In the genomic region with DNA sequence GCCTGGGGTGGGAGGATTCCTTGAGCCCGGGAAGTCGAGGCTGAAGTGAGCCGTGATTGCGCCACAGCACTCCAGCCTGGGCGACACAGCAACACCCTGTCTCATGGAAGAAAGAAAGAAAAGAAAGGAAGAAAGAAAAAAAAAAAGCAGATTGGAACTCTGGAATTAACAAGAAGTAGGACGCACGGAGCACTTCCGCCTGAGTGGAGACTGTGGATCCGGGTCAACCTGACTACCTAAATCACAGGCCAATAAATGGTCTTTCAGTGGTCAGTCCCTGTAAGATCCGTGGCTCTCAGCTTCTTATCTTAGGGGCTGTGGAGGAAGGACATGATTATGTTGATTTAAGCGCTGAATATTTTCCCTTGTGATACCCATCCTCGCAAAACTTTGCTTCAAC, we compare ENCODE assay signal across 1 cellular context.
TF ChIP-seq lines count a peak whose summit lies in the region.

No MANE protein-coding gene starts in this region.

TF ChIP-seq in HCT116, 20 proteins besides CTCF, POLR2A, EP300 and RAD21 (continued from another document):
- TF ChIP-seq, protein P1, sequence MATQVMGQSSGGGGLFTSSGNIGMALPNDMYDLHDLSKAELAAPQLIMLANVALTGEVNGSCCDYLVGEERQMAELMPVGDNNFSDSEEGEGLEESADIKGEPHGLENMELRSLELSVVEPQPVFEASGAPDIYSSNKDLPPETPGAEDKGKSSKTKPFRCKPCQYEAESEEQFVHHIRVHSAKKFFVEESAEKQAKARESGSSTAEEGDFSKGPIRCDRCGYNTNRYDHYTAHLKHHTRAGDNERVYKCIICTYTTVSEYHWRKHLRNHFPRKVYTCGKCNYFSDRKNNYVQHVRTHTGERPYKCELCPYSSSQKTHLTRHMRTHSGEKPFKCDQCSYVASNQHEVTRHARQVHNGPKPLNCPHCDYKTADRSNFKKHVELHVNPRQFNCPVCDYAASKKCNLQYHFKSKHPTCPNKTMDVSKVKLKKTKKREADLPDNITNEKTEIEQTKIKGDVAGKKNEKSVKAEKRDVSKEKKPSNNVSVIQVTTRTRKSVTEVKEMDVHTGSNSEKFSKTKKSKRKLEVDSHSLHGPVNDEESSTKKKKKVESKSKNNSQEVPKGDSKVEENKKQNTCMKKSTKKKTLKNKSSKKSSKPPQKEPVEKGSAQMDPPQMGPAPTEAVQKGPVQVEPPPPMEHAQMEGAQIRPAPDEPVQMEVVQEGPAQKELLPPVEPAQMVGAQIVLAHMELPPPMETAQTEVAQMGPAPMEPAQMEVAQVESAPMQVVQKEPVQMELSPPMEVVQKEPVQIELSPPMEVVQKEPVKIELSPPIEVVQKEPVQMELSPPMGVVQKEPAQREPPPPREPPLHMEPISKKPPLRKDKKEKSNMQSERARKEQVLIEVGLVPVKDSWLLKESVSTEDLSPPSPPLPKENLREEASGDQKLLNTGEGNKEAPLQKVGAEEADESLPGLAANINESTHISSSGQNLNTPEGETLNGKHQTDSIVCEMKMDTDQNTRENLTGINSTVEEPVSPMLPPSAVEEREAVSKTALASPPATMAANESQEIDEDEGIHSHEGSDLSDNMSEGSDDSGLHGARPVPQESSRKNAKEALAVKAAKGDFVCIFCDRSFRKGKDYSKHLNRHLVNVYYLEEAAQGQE (IDR thresholded peaks at IDR 0.05; ENCODE audit: low read depth): no peak
- TF ChIP-seq POLR2AphosphoS5 (IDR thresholded peaks at IDR 0.05; ENCODE audit: low read depth, low read length) (no peak), SP1 (IDR thresholded peaks at IDR 0.05; ENCODE audit: low read depth) (no peak), ZFX (IDR thresholded peaks at IDR 0.05) (no peak), YY1 (IDR thresholded peaks at IDR 0.05; ENCODE audit: extremely low read depth, insufficient replicate concordance, low read depth, low read length) (no peak), SIN3A (IDR thresholded peaks at IDR 0.05; ENCODE audit: low read depth) (no peak), ZNF274 (IDR thresholded peaks at IDR 0.05; ENCODE audit: low read depth, low read length) (no peak), EZH2phosphoT487 (IDR thresholded peaks at IDR 0.05; ENCODE audit: borderline replicate concordance) (no peak), EZH2 (IDR thresholded peaks at IDR 0.05) (no peak), CBX3 (IDR thresholded peaks at IDR 0.05; ENCODE audit: low read depth) (no peak), TCF7L2 (IDR thresholded peaks at IDR 0.05; ENCODE audit: borderline replicate concordance, extremely low read depth, insufficient read depth, insufficient read length) (no peak), SRF (IDR thresholded peaks at IDR 0.05; ENCODE audit: low read depth) (no peak)
- TF ChIP-seq, protein P2, sequence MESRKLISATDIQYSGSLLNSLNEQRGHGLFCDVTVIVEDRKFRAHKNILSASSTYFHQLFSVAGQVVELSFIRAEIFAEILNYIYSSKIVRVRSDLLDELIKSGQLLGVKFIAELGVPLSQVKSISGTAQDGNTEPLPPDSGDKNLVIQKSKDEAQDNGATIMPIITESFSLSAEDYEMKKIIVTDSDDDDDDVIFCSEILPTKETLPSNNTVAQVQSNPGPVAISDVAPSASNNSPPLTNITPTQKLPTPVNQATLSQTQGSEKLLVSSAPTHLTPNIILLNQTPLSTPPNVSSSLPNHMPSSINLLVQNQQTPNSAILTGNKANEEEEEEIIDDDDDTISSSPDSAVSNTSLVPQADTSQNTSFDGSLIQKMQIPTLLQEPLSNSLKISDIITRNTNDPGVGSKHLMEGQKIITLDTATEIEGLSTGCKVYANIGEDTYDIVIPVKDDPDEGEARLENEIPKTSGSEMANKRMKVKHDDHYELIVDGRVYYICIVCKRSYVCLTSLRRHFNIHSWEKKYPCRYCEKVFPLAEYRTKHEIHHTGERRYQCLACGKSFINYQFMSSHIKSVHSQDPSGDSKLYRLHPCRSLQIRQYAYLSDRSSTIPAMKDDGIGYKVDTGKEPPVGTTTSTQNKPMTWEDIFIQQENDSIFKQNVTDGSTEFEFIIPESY (IDR thresholded peaks at IDR 0.05; ENCODE audit: extremely low read depth, insufficient replicate concordance, low read length): no peak
